In the genomic region with DNA sequence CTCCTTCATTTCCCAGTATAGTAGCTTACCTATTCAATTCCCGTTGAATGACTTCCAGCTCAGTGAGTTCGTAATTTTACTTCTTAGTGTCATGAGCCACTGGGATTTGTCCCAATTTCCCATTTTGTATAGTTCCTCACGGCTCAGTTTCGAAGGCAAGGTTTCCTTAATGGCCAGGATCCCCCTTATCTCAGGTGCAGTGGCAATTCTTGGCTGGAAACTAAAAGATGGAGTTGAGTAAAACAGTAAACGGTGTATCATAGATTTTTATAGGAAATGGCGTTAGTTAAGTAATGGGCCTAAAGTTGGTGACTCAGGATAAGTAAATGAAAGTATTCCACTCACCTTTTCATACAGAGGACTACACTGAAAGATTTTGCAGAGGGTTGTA, we compare ENCODE assay signal across 1 cellular context.
TF ChIP-seq lines count a peak whose summit lies in the region.

No MANE protein-coding gene starts in this region.

TF ChIP-seq in K562, 482 proteins besides CTCF, POLR2A, EP300 and RAD21 (continues in another document):
- TF ChIP-seq, protein P1, sequence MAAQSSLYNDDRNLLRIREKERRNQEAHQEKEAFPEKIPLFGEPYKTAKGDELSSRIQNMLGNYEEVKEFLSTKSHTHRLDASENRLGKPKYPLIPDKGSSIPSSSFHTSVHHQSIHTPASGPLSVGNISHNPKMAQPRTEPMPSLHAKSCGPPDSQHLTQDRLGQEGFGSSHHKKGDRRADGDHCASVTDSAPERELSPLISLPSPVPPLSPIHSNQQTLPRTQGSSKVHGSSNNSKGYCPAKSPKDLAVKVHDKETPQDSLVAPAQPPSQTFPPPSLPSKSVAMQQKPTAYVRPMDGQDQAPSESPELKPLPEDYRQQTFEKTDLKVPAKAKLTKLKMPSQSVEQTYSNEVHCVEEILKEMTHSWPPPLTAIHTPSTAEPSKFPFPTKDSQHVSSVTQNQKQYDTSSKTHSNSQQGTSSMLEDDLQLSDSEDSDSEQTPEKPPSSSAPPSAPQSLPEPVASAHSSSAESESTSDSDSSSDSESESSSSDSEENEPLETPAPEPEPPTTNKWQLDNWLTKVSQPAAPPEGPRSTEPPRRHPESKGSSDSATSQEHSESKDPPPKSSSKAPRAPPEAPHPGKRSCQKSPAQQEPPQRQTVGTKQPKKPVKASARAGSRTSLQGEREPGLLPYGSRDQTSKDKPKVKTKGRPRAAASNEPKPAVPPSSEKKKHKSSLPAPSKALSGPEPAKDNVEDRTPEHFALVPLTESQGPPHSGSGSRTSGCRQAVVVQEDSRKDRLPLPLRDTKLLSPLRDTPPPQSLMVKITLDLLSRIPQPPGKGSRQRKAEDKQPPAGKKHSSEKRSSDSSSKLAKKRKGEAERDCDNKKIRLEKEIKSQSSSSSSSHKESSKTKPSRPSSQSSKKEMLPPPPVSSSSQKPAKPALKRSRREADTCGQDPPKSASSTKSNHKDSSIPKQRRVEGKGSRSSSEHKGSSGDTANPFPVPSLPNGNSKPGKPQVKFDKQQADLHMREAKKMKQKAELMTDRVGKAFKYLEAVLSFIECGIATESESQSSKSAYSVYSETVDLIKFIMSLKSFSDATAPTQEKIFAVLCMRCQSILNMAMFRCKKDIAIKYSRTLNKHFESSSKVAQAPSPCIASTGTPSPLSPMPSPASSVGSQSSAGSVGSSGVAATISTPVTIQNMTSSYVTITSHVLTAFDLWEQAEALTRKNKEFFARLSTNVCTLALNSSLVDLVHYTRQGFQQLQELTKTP (IDR thresholded peaks at IDR 0.05; ENCODE audit: low read depth in 1 of 2, partially characterized antibody in 2 of 2) = peak in 1 of 2 experiments; percentile 52
- TF ChIP-seq THRAP3 (IDR thresholded peaks at IDR 0.05; ENCODE audit: borderline replicate concordance) = peak; percentile 71; the same call in 1 of the 2 replicates
- peak; percentile 10; the same call in 1 of the 2 replicates for TF ChIP-seq SNIP1 (IDR thresholded peaks at IDR 0.05; ENCODE audit: low read depth)
- TF ChIP-seq, protein P2, sequence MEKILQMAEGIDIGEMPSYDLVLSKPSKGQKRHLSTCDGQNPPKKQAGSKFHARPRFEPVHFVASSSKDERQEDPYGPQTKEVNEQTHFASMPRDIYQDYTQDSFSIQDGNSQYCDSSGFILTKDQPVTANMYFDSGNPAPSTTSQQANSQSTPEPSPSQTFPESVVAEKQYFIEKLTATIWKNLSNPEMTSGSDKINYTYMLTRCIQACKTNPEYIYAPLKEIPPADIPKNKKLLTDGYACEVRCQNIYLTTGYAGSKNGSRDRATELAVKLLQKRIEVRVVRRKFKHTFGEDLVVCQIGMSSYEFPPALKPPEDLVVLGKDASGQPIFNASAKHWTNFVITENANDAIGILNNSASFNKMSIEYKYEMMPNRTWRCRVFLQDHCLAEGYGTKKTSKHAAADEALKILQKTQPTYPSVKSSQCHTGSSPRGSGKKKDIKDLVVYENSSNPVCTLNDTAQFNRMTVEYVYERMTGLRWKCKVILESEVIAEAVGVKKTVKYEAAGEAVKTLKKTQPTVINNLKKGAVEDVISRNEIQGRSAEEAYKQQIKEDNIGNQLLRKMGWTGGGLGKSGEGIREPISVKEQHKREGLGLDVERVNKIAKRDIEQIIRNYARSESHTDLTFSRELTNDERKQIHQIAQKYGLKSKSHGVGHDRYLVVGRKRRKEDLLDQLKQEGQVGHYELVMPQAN (IDR thresholded peaks at IDR 0.05; ENCODE audit: borderline replicate concordance) = no peak
- no peak for TF ChIP-seq RBM15 (IDR thresholded peaks at IDR 0.05; ENCODE audit: insufficient read depth, low read length)
- TF ChIP-seq, protein P3, sequence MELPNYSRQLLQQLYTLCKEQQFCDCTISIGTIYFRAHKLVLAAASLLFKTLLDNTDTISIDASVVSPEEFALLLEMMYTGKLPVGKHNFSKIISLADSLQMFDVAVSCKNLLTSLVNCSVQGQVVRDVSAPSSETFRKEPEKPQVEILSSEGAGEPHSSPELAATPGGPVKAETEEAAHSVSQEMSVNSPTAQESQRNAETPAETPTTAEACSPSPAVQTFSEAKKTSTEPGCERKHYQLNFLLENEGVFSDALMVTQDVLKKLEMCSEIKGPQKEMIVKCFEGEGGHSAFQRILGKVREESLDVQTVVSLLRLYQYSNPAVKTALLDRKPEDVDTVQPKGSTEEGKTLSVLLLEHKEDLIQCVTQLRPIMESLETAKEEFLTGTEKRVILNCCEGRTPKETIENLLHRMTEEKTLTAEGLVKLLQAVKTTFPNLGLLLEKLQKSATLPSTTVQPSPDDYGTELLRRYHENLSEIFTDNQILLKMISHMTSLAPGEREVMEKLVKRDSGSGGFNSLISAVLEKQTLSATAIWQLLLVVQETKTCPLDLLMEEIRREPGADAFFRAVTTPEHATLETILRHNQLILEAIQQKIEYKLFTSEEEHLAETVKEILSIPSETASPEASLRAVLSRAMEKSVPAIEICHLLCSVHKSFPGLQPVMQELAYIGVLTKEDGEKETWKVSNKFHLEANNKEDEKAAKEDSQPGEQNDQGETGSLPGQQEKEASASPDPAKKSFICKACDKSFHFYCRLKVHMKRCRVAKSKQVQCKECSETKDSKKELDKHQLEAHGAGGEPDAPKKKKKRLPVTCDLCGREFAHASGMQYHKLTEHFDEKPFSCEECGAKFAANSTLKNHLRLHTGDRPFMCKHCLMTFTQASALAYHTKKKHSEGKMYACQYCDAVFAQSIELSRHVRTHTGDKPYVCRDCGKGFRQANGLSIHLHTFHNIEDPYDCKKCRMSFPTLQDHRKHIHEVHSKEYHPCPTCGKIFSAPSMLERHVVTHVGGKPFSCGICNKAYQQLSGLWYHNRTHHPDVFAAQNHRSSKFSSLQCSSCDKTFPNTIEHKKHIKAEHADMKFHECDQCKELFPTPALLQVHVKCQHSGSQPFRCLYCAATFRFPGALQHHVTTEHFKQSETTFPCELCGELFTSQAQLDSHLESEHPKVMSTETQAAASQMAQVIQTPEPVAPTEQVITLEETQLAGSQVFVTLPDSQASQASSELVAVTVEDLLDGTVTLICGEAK (IDR thresholded peaks at IDR 0.05) = 0 out of 2 replicates have a peak, but pooled peaks have one; percentile 15
- TF ChIP-seq, protein P3 (CRISPR knock-in tag; IDR thresholded peaks at IDR 0.05) = no peak
- TF ChIP-seq, protein P4, sequence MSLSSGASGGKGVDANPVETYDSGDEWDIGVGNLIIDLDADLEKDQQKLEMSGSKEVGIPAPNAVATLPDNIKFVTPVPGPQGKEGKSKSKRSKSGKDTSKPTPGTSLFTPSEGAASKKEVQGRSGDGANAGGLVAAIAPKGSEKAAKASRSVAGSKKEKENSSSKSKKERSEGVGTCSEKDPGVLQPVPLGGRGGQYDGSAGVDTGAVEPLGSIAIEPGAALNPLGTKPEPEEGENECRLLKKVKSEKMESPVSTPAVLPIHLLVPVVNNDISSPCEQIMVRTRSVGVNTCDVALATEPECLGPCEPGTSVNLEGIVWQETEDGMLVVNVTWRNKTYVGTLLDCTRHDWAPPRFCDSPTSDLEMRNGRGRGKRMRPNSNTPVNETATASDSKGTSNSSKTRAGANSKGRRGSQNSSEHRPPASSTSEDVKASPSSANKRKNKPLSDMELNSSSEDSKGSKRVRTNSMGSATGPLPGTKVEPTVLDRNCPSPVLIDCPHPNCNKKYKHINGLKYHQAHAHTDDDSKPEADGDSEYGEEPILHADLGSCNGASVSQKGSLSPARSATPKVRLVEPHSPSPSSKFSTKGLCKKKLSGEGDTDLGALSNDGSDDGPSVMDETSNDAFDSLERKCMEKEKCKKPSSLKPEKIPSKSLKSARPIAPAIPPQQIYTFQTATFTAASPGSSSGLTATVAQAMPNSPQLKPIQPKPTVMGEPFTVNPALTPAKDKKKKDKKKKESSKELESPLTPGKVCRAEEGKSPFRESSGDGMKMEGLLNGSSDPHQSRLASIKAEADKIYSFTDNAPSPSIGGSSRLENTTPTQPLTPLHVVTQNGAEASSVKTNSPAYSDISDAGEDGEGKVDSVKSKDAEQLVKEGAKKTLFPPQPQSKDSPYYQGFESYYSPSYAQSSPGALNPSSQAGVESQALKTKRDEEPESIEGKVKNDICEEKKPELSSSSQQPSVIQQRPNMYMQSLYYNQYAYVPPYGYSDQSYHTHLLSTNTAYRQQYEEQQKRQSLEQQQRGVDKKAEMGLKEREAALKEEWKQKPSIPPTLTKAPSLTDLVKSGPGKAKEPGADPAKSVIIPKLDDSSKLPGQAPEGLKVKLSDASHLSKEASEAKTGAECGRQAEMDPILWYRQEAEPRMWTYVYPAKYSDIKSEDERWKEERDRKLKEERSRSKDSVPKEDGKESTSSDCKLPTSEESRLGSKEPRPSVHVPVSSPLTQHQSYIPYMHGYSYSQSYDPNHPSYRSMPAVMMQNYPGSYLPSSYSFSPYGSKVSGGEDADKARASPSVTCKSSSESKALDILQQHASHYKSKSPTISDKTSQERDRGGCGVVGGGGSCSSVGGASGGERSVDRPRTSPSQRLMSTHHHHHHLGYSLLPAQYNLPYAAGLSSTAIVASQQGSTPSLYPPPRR (CRISPR knock-in tag; IDR thresholded peaks at IDR 0.05; ENCODE audit: borderline replicate concordance) = no peak
- 0 out of 2 replicates have a peak, but pooled peaks have one; percentile 13 for TF ChIP-seq XRCC3 (IDR thresholded peaks at IDR 0.05)
- peak; percentile 6; the same call in 1 of the 2 replicates for TF ChIP-seq NCOR1 (IDR thresholded peaks at IDR 0.05)
- 0 out of 2 replicates have a peak, but pooled peaks have one; percentile 37 for TF ChIP-seq NCOA6 (IDR thresholded peaks at IDR 0.05)
- TF ChIP-seq, protein P5, sequence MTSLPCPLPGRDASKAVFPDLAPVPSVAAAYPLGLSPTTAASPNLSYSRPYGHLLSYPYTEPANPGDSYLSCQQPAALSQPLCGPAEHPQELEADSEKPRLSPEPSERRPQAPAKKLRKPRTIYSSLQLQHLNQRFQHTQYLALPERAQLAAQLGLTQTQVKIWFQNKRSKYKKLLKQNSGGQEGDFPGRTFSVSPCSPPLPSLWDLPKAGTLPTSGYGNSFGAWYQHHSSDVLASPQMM (CRISPR knock-in tag; IDR thresholded peaks at IDR 0.05) = no peak
- 0 out of 2 replicates have a peak, but pooled peaks have one; percentile 69 for TF ChIP-seq NFATC3 (IDR thresholded peaks at IDR 0.05)
- TF ChIP-seq, protein P6, sequence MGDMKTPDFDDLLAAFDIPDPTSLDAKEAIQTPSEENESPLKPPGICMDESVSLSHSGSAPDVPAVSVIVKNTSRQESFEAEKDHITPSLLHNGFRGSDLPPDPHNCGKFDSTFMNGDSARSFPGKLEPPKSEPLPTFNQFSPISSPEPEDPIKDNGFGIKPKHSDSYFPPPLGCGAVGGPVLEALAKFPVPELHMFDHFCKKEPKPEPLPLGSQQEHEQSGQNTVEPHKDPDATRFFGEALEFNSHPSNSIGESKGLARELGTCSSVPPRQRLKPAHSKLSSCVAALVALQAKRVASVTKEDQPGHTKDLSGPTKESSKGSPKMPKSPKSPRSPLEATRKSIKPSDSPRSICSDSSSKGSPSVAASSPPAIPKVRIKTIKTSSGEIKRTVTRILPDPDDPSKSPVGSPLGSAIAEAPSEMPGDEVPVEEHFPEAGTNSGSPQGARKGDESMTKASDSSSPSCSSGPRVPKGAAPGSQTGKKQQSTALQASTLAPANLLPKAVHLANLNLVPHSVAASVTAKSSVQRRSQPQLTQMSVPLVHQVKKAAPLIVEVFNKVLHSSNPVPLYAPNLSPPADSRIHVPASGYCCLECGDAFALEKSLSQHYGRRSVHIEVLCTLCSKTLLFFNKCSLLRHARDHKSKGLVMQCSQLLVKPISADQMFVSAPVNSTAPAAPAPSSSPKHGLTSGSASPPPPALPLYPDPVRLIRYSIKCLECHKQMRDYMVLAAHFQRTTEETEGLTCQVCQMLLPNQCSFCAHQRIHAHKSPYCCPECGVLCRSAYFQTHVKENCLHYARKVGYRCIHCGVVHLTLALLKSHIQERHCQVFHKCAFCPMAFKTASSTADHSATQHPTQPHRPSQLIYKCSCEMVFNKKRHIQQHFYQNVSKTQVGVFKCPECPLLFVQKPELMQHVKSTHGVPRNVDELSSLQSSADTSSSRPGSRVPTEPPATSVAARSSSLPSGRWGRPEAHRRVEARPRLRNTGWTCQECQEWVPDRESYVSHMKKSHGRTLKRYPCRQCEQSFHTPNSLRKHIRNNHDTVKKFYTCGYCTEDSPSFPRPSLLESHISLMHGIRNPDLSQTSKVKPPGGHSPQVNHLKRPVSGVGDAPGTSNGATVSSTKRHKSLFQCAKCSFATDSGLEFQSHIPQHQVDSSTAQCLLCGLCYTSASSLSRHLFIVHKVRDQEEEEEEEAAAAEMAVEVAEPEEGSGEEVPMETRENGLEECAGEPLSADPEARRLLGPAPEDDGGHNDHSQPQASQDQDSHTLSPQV (IDR thresholded peaks at IDR 0.05) = peak; percentile 61
- TF ChIP-seq NFE2 (IDR thresholded peaks at IDR 0.05; ENCODE audit: low read depth) = no peak
- TF ChIP-seq ZEB2 (IDR thresholded peaks at IDR 0.05) = 0 out of 2 replicates have a peak, but pooled peaks have one; percentile 29
- TF ChIP-seq GATAD2B (IDR thresholded peaks at IDR 0.05; ENCODE audit: borderline replicate concordance) = peak; percentile 51; the same call in 1 of the 2 replicates
- TF ChIP-seq HDAC3 (IDR thresholded peaks at IDR 0.05; ENCODE audit: borderline replicate concordance, partially characterized antibody) = peak; percentile 49
- TF ChIP-seq CHD1 (IDR thresholded peaks at IDR 0.05; ENCODE audit: low read length) = no peak
- TF ChIP-seq CSDE1 (IDR thresholded peaks at IDR 0.05) = peak in 1 of 2 experiments; percentile 48; a peak in 1 of 4 replicates
- TF ChIP-seq, protein P7, sequence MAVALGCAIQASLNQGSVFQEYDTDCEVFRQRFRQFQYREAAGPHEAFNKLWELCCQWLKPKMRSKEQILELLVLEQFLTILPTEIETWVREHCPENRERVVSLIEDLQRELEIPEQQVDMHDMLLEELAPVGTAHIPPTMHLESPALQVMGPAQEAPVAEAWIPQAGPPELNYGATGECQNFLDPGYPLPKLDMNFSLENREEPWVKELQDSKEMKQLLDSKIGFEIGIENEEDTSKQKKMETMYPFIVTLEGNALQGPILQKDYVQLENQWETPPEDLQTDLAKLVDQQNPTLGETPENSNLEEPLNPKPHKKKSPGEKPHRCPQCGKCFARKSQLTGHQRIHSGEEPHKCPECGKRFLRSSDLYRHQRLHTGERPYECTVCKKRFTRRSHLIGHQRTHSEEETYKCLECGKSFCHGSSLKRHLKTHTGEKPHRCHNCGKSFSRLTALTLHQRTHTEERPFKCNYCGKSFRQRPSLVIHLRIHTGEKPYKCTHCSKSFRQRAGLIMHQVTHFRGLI (CRISPR knock-in tag; IDR thresholded peaks at IDR 0.05) = no peak; the same call in 1 of the 2 replicates
